ENCODE assay signal across 28 cellular contexts in genomic region chr4:83178029-83178428, GRCh38.
DNase-seq lines count a peak whose midpoint lies in the region; ATAC-seq lines count a peak whose summit lies in the region.
"Had no signal": no experiment of that assay in that cellular context is flagged by ENCODE, and none has a peak within 500 bp of the region (broad histone marks: within the 10 kb centered on the region; RNA-seq: fewer than 3 reads in every experiment).

No MANE protein-coding gene starts in this region.

- no peak for DNase-seq in memory B cell (ENCODE audit: low spot score in 2 of 2)
- no peak for DNase-seq in OCI-M1 (lab: John Stamatoyannopoulos, UW)
- DNase-seq in stimulated activated CD4-positive, alpha-beta T cell treated with anti-CD3 and anti-CD28 coated beads, Interleukin-15, amount 100 ng/mL, for 24 hours, result no peak
- DNase-seq in NCI-H1694 (lab: John Stamatoyannopoulos, UW), result no peak
- no peak for DNase-seq in NCI-H1092 treated with DMSO at 0.1 percent for 48 hours (lab: John Stamatoyannopoulos, UW)
- DNase-seq: activated CD8-positive, alpha-beta T cell treated with anti-CD3 and anti-CD28 coated beads, Interleukin-2, amount 10 ng/mL, durations not matched to agents 7 days and 5 days; activated T-cell treated with anti-CD3 and anti-CD28 coated beads, Interleukin-2, amount 50 U/mL, for 4 hours; aorta; CD8-positive, alpha-beta memory T cell; central memory CD4-positive, alpha-beta T cell; DMS53; erythroblast; foreskin melanocyte; GF-D8; HCEC 1CT; Kasumi-1; NCI-H1105; NCI-H2171 treated with DMSO at 0.1 percent for 48 hours; nucleus accumbens; spleen; stimulated activated CD4-positive, alpha-beta T cell treated with anti-CD3 and anti-CD28 coated beads, Interleukin-4, amount 100 ng/mL, for 4 hours; T1000; upper lobe of right lung had no signal

- peak overlapping the region; percentile 71 for H3K27ac Mint-ChIP-seq in memory B cell
- H3K27ac Mint-ChIP-seq: activated CD8-positive, alpha-beta T cell treated with anti-CD3 and anti-CD28 coated beads, Interleukin-2, amount 10 ng/mL, durations not matched to agents 7 days and 5 days; activated naive CD4-positive, alpha-beta T cell treated with anti-CD3 and anti-CD28 coated beads, Interleukin-2, amount 50 U/mL, for 24 hours; CD8-positive, alpha-beta memory T cell had no signal

- H3K9me3 Mint-ChIP-seq in memory B cell, result no peaks in the 10 kb centered on the region
- H3K9me3 Mint-ChIP-seq: activated naive CD4-positive, alpha-beta T cell treated with anti-CD3 and anti-CD28 coated beads, Interleukin-2, amount 50 U/mL, for 24 hours; activated T-cell treated with anti-CD3 and anti-CD28 coated beads, Interleukin-2, amount 50 U/mL, for 4 hours; CD8-positive, alpha-beta memory T cell had no signal

- H3K27me3 Mint-ChIP-seq in memory B cell, result no peaks in the 10 kb centered on the region
- H3K27me3 Mint-ChIP-seq: activated naive CD4-positive, alpha-beta T cell treated with anti-CD3 and anti-CD28 coated beads, Interleukin-2, amount 50 U/mL, for 24 hours; CD8-positive, alpha-beta memory T cell had no signal

- peaks cover 4% of the 10 kb centered on the region for H3K36me3 Mint-ChIP-seq in memory B cell
- H3K36me3 Mint-ChIP-seq: activated naive CD4-positive, alpha-beta T cell treated with anti-CD3 and anti-CD28 coated beads, Interleukin-2, amount 50 U/mL, for 24 hours; CD8-positive, alpha-beta memory T cell had no signal

- H3K4me3 Mint-ChIP-seq in memory B cell, result no peak overlapping the region
- H3K4me3 Mint-ChIP-seq: activated CD8-positive, alpha-beta T cell treated with anti-CD3 and anti-CD28 coated beads, Interleukin-2, amount 10 ng/mL, durations not matched to agents 7 days and 5 days; activated naive CD4-positive, alpha-beta T cell treated with anti-CD3 and anti-CD28 coated beads, Interleukin-2, amount 50 U/mL, for 24 hours; activated T-cell treated with anti-CD3 and anti-CD28 coated beads, Interleukin-2, amount 50 U/mL, for 4 hours; CD8-positive, alpha-beta memory T cell had no signal

- H3K4me1 Mint-ChIP-seq in memory B cell, result peaks cover 44% of the 10 kb centered on the region
- H3K4me1 Mint-ChIP-seq: activated naive CD4-positive, alpha-beta T cell treated with anti-CD3 and anti-CD28 coated beads, Interleukin-2, amount 50 U/mL, for 24 hours had no signal

- ATAC-seq in GM18511 (IDR thresholded peaks at IDR 0.05; ENCODE audit: unreplicated experiment) (peak; percentile 37), GM21423 (IDR thresholded peaks at IDR 0.05; ENCODE audit: unreplicated experiment) (peak; percentile 31), HG03045 (IDR thresholded peaks at IDR 0.05; ENCODE audit: unreplicated experiment) (peak; percentile 56), memory B cell (ENCODE audit: low read depth) (no peak)
- ATAC-seq: activated CD8-positive, alpha-beta T cell treated with anti-CD3 and anti-CD28 coated beads, Interleukin-2, amount 10 ng/mL, durations not matched to agents 7 days and 5 days; activated T-cell treated with anti-CD3 and anti-CD28 coated beads, Interleukin-2, amount 50 U/mL, for 4 hours; Right ventricle myocardium inferior; upper lobe of right lung had no signal
